In genomic region chr19:2619076-2619475, GRCh38 we compare ENCODE assay signal across 1 cellular context.
TF ChIP-seq lines count a peak whose summit lies in the region.

No MANE protein-coding gene starts in this region.

TF ChIP-seq in K562, 482 proteins besides CTCF, POLR2A, EP300 and RAD21 (continued from another document):
- TF ChIP-seq KDM2B (CRISPR knock-in tag; IDR thresholded peaks at IDR 0.05) (no peak), ZKSCAN1 (IDR thresholded peaks at IDR 0.05; ENCODE audit: low read depth, low read length) (peak; percentile 81), TRIM24 (IDR thresholded peaks at IDR 0.05) (no peak), CBX3 (IDR thresholded peaks at IDR 0.05; ENCODE audit: borderline replicate concordance in 1 of 2, low read length in 2 of 2) (no peak), JUNB (CRISPR knock-in tag; conservative IDR thresholded peaks at IDR 0.05) (no peak), HNRNPH1 (optimal IDR thresholded peaks at IDR 0.05; ENCODE audit: low read depth, low read length) (no peak), ZNF212 (CRISPR knock-in tag; IDR thresholded peaks at IDR 0.05) (no peak), FOXJ3 (CRISPR knock-in tag; IDR thresholded peaks at IDR 0.05) (no peak), SAFB2 (IDR thresholded peaks at IDR 0.05; ENCODE audit: borderline replicate concordance, low read depth, low read length, severe bottlenecking) (no peak), LARP7 (IDR thresholded peaks at IDR 0.05) (no peak), MCM5 (IDR thresholded peaks at IDR 0.05; ENCODE audit: low read depth) (no peak), ZNF133 (CRISPR knock-in tag; IDR thresholded peaks at IDR 0.05) (no peak), HDAC2 (IDR thresholded peaks at IDR 0.05) (no peak), MYBL2 (IDR thresholded peaks at IDR 0.05; ENCODE audit: low read depth) (no peak), MYBL2 (CRISPR knock-in tag; IDR thresholded peaks at IDR 0.05; ENCODE audit: borderline replicate concordance) (no peak), RUNX1 (IDR thresholded peaks at IDR 0.05; ENCODE audit: low read depth) (no peak), ZNF431 (CRISPR knock-in tag; IDR thresholded peaks at IDR 0.05) (no peak), DPF2 (IDR thresholded peaks at IDR 0.05) (no peak), CREM (IDR thresholded peaks at IDR 0.05; ENCODE audit: low read depth) (no peak), MLX (CRISPR knock-in tag; conservative IDR thresholded peaks at IDR 0.05) (no peak), PTTG1 (tag; IDR thresholded peaks at IDR 0.05; ENCODE audit: low read depth) (no peak)
- TF ChIP-seq, protein P1, sequence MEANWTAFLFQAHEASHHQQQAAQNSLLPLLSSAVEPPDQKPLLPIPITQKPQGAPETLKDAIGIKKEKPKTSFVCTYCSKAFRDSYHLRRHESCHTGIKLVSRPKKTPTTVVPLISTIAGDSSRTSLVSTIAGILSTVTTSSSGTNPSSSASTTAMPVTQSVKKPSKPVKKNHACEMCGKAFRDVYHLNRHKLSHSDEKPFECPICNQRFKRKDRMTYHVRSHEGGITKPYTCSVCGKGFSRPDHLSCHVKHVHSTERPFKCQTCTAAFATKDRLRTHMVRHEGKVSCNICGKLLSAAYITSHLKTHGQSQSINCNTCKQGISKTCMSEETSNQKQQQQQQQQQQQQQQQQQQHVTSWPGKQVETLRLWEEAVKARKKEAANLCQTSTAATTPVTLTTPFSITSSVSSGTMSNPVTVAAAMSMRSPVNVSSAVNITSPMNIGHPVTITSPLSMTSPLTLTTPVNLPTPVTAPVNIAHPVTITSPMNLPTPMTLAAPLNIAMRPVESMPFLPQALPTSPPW (CRISPR knock-in tag; IDR thresholded peaks at IDR 0.05) = no peak
- TF ChIP-seq, protein P2, sequence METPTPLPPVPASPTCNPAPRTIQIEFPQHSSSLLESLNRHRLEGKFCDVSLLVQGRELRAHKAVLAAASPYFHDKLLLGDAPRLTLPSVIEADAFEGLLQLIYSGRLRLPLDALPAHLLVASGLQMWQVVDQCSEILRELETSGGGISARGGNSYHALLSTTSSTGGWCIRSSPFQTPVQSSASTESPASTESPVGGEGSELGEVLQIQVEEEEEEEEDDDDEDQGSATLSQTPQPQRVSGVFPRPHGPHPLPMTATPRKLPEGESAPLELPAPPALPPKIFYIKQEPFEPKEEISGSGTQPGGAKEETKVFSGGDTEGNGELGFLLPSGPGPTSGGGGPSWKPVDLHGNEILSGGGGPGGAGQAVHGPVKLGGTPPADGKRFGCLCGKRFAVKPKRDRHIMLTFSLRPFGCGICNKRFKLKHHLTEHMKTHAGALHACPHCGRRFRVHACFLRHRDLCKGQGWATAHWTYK (CRISPR knock-in tag; IDR thresholded peaks at IDR 0.05) = no peak
TF ChIP-seq in K562: peak in this region for 14.
